Comparison of ENCODE assay signal across 32 cellular contexts in the genomic region with DNA sequence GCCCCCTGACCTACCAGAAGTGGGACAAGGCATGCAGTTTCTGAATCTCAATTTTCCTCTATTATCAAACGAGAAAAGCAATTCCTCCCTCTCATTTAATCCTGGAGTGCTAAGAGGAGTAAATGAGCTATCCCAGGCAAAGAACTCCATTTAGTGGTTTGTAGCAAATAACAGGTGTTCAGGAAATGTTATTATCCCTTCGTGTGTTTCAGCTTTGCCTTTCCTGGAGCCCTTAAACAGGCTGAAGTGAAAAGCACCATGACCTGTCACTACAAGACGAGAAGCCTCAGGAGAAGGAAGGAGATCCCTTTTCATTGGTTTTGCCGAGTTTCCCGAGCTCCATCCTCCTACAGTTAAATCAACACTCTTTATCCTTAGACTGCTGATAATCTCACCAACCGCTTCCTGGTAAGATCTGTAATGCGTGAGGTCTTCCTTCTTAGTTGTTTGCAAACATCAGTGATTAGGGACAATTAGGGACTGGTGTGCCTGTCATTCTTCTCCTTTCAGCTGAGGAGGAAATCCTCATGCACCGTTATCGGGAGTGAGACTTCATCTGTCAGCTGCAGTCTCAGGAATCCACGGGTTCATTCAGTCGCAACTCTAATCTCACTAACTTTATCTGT. TPM values are rescaled to one million over a fixed set of nuclear protein-coding genes. Genes with fewer than 3 reads are reported as not detected.
A peak's percentile ranks its signal among the peaks of the same experiment; 100 is the strongest.
DNase-seq lines count a peak whose midpoint lies in the region; ATAC-seq, FAIRE-seq and TF ChIP-seq lines count a peak whose summit lies in the region.
"Had no signal": no experiment of that assay in that cellular context is flagged by ENCODE, and none has a peak within 500 bp of the region (broad histone marks: within the 10 kb centered on the region; RNA-seq: fewer than 3 reads in every experiment).

No MANE protein-coding gene starts in this region.

- no peaks in the 10 kb centered on the region for H3K79me2 ChIP-seq in H1 (ENCODE audit: control insufficient read depth in 1 of 2, insufficient read depth in 2 of 2, low read length in 2 of 2)

- no peaks in the 10 kb centered on the region for H3K23me2 ChIP-seq in H1 (ENCODE audit: low read depth, low read length)

- no peak overlapping the region for H4K8ac ChIP-seq in H1 (ENCODE audit: extremely low read depth, insufficient read depth, low read length)

- H2BK5ac ChIP-seq in H1 (ENCODE audit: low read depth, low read length) = no peak overlapping the region

- POLR2A ChIA-PET in H1 (lab: Charles Lee; ENCODE audit: partially characterized antibody) = no interaction called here

- no peaks in the 10 kb centered on the region for H4K20me1 ChIP-seq in H1 (replicated peaks in 1 of 2; ENCODE audit: control insufficient read depth in 1 of 2, insufficient read depth in 2 of 2, low read length in 2 of 2)

- H3K23ac ChIP-seq in H1 (ENCODE audit: insufficient read length) = no peak overlapping the region

- no peak overlapping the region for H4K5ac ChIP-seq in H1 (ENCODE audit: insufficient read length, low read depth, low read length)

- intact Hi-C loops in right cardiac atrium (cut with DNase I) = loop anchor here in 1 of 4 donors (10.0 kb wide), 1 partner anchor 80 kb away; no protein-coding TSS in a partner anchor
- intact Hi-C loops in Calu3 (cut with micrococcal nuclease; ENCODE audit: unreplicated experiment) = no loop called here
- intact Hi-C loops in lower leg skin (cut with DNase I; ENCODE audit: low total_unique reads) = no loop called here

- no peaks in the 10 kb centered on the region for H3K27me3 ChIP-seq in right cardiac atrium (ENCODE audit: control insufficient read depth, insufficient read depth)
- H3K27me3 ChIP-seq in right atrium auricular region = no peaks in the 10 kb centered on the region
- H3K27me3 ChIP-seq in H1 (replicated peaks in 1 of 4; ENCODE audit: control insufficient read depth in 3 of 4, extremely low read depth in 1 of 4, insufficient read depth in 3 of 4, low read length in 3 of 4) = no peaks in the 10 kb centered on the region
- H3K27me3 ChIP-seq: colonic mucosa, foreskin keratinocyte had no signal

- H2BK15ac ChIP-seq in H1 (ENCODE audit: low read length) = no peak overlapping the region

- H3K36me3 Mint-ChIP-seq in Calu3 (ENCODE audit: insufficient read depth, unreplicated experiment) = no peaks in the 10 kb centered on the region
- H3K36me3 Mint-ChIP-seq: activated naive CD8-positive, alpha-beta T cell treated with anti-CD3 and anti-CD28 coated beads, Interleukin-2, amount 10 ng/mL, durations not matched to agents 7 days and 5 days; CD14-positive monocyte; type B pancreatic cell had no signal

- no peak overlapping the region for H3K9ac ChIP-seq in H1 (replicated peaks in 1 of 4; ENCODE audit: extremely low read depth in 1 of 4, low read depth in 3 of 4, low read length in 3 of 4)

- no peak overlapping the region for H3K4me3 Mint-ChIP-seq in Calu3 (ENCODE audit: low read depth, unreplicated experiment)
- H3K4me3 Mint-ChIP-seq: activated CD4-positive, alpha-beta T cell treated with anti-CD3 and anti-CD28 coated beads, Interleukin-2, amount 10 ng/mL, durations not matched to agents 7 days and 5 days; activated naive CD8-positive, alpha-beta T cell treated with anti-CD3 and anti-CD28 coated beads, Interleukin-2, amount 10 ng/mL, durations not matched to agents 7 days and 5 days; CD14-positive monocyte; type B pancreatic cell had no signal

- H2BK120ac ChIP-seq in H1 (replicated peaks; ENCODE audit: low read depth, low read length) = no peak overlapping the region

- 0 out of 2 replicates have a peak overlapping the region, but pooled peaks have one; percentile 19 for H2AFZ ChIP-seq in H1 (ENCODE audit: low read length)

- H3K4me3 ChIP-seq in right cardiac atrium (ENCODE audit: low read length) = no peak overlapping the region
- H3K4me3 ChIP-seq in right atrium auricular region = no peak overlapping the region
- no peak overlapping the region for H3K4me3 ChIP-seq in H1 (ENCODE audit: extremely low read depth in 1 of 4, insufficient read depth in 2 of 4, low read depth in 3 of 4, low read length in 4 of 4)
- H3K4me3 ChIP-seq in lower leg skin (ENCODE audit: low read depth, poor library complexity, severe bottlenecking) = no peak overlapping the region
- H3K4me3 ChIP-seq: colonic mucosa, HAP-1, heart left ventricle had no signal

- peaks cover 26% of the 10 kb centered on the region for H3K4me1 Mint-ChIP-seq in Calu3 (ENCODE audit: low read depth, unreplicated experiment)
- H3K4me1 Mint-ChIP-seq: activated CD4-positive, alpha-beta T cell treated with anti-CD3 and anti-CD28 coated beads, Interleukin-2, amount 10 ng/mL, durations not matched to agents 7 days and 5 days; activated naive CD8-positive, alpha-beta T cell treated with anti-CD3 and anti-CD28 coated beads, Interleukin-2, amount 10 ng/mL, durations not matched to agents 7 days and 5 days; CD14-positive monocyte had no signal

- H3K36me3 ChIP-seq in right atrium auricular region = no peaks in the 10 kb centered on the region
- no peaks in the 10 kb centered on the region for H3K36me3 ChIP-seq in H1 (ENCODE audit: control insufficient read depth in 2 of 4, insufficient read depth in 4 of 4, low read length in 3 of 4)
- H3K36me3 ChIP-seq: colonic mucosa, HAP-1, heart left ventricle had no signal

- no peaks in the 10 kb centered on the region for H3K9me3 Mint-ChIP-seq in Calu3 (ENCODE audit: low read depth, unreplicated experiment)
- H3K9me3 Mint-ChIP-seq: type B pancreatic cell had no signal

- no peak overlapping the region for H3K4ac ChIP-seq in H1 (replicated peaks; ENCODE audit: insufficient read length, low read depth, low read length)

- no peak overlapping the region for H4K91ac ChIP-seq in H1 (replicated peaks; ENCODE audit: insufficient read length, low read length)

- TF ChIP-seq CTCF in right atrium auricular region (IDR thresholded peaks at IDR 0.05) (no peak), H1 (IDR thresholded peaks at IDR 0.05; ENCODE audit: control extremely low read depth in 1 of 3, insufficient read depth in 1 of 3, low read depth in 1 of 3, low read length in 3 of 3) (no peak), Calu3 (IDR thresholded peaks at IDR 0.05; ENCODE audit: unreplicated experiment) (no peak), lower leg skin (IDR thresholded peaks at IDR 0.05) (no peak)

- WGBS in right cardiac atrium = 9% methylated on average over 11 of the region's 11 CpGs
- WGBS in H1 (ENCODE audit: extremely low coverage in 1 of 2, insufficient coverage in 1 of 2, insufficient read length in 1 of 2, insufficient replicate concordance in 2 of 2, low coverage in 1 of 2, low lambda C conversion rate in 2 of 2, missing lambda C conversion rate in 1 of 2), 2 experiments = 87% methylated on average over 11 of the region's 11 CpGs; no CpG with 5 or more reads in 1 of the 2 experiments
- WGBS in lower leg skin, 2 donors = 30 to 36% methylated on average over 11 of the region's 11 CpGs

- H3K27ac ChIP-seq in right cardiac atrium (ENCODE audit: low read length) (peak overlapping the region; percentile 4), right atrium auricular region (peak overlapping the region in 1 of 2 donors; percentile 6), H1 (ENCODE audit: low read depth, low read length) (no peak overlapping the region)
- H3K27ac ChIP-seq: colonic mucosa, foreskin keratinocyte had no signal

- no peak overlapping the region for H3K4me2 ChIP-seq in H1 (ENCODE audit: insufficient read depth in 1 of 2, low read depth in 2 of 2, low read length in 2 of 2)

- TF ChIP-seq POLR2A in H1 (IDR thresholded peaks at IDR 0.05; ENCODE audit: control extremely low read depth in 1 of 2, low read depth in 2 of 2, low read length in 2 of 2) = no peak
- no peak for TF ChIP-seq POLR2A in lower leg skin (IDR thresholded peaks at IDR 0.05)

- no peak overlapping the region for H3K27ac Mint-ChIP-seq in Calu3 (ENCODE audit: unreplicated experiment)
- H3K27ac Mint-ChIP-seq: activated CD4-positive, alpha-beta T cell treated with anti-CD3 and anti-CD28 coated beads, Interleukin-2, amount 10 ng/mL, durations not matched to agents 7 days and 5 days; activated naive CD8-positive, alpha-beta T cell treated with anti-CD3 and anti-CD28 coated beads, Interleukin-2, amount 10 ng/mL, durations not matched to agents 7 days and 5 days; type B pancreatic cell had no signal

- DNase-seq in right cardiac atrium (no peak), right atrium auricular region (ENCODE audit: low spot score) (no peak), H1 (ENCODE audit: low read depth in 1 of 2, low spot score in 2 of 2) (no peak), myocyte (ENCODE audit: low read depth) (peak; percentile 13), Calu3 (no peak), lower leg skin (ENCODE audit: low spot score in 2 of 2) (no peak)
- no peak for DNase-seq in activated CD4-positive, CD25-positive, alpha-beta regulatory T cell treated with anti-CD3 and anti-CD28 coated beads, Interleukin-2, amount 50 U/mL, for 72 hours
- DNase-seq: 8988T; activated CD4-positive, alpha-beta T cell treated with anti-CD3 and anti-CD28 coated beads, Interleukin-2, amount 10 ng/mL, durations not matched to agents 7 days and 5 days; activated effector memory CD4-positive, alpha-beta T cell treated with anti-CD3 and anti-CD28 coated beads, Interleukin-2, amount 50 U/mL, for 16 hours; activated naive CD8-positive, alpha-beta T cell treated with anti-CD3 and anti-CD28 coated beads, Interleukin-2, amount 10 ng/mL, durations not matched to agents 7 days and 5 days; activated T-cell treated with anti-CD3 and anti-CD28 coated beads, Interleukin-2, amount 50 U/mL, for 1 hour; aorta; colonic mucosa; effector memory CD4-positive, alpha-beta T cell; heart left ventricle; kidney glomerular epithelial cell; NCI-H1092 treated with DMSO at 0.1 percent for 48 hours; NCI-H1694 treated with DMSO at 0.1 percent for 48 hours; NCI-H446 treated with DMSO at 0.1 percent for 48 hours; NCI-H774; SHP77 treated with DMSO at 0.1 percent for 48 hours; stimulated activated CD4-positive, alpha-beta T cell treated with anti-CD3 and anti-CD28 coated beads, Interleukin-4, amount 100 ng/mL, for 1 hour had no signal

- no peaks in the 10 kb centered on the region for H3K9me3 ChIP-seq in right cardiac atrium (ENCODE audit: control insufficient read depth, low read length)
- H3K9me3 ChIP-seq in right atrium auricular region = no peaks in the 10 kb centered on the region
- no peaks in the 10 kb centered on the region for H3K9me3 ChIP-seq in H1 (ENCODE audit: insufficient read depth in 2 of 2, low read depth in 1 of 2, low read length in 1 of 2)
- H3K9me3 ChIP-seq: colonic mucosa, HAP-1, heart left ventricle had no signal

- H3K4me1 ChIP-seq in right cardiac atrium (ENCODE audit: control insufficient read depth, insufficient read depth, low read length) (no peaks in the 10 kb centered on the region), right atrium auricular region (peaks cover 0 to 5% of the 10 kb centered on the region in 2 donors), H1 (replicated peaks in 1 of 4; ENCODE audit: control insufficient read depth in 3 of 4, insufficient read depth in 4 of 4, low read length in 3 of 4) (peaks cover 0 to 3% (median 0%) of the 10 kb centered on the region in 4 experiments; a peak in 2 of 7 replicates)
- H3K4me1 ChIP-seq: colonic mucosa had no signal

- no peak overlapping the region for H3K14ac ChIP-seq in H1 (ENCODE audit: insufficient read length)

- no peaks in the 10 kb centered on the region for H3K79me1 ChIP-seq in H1 (ENCODE audit: low read depth, low read length)

- no peak overlapping the region for H2AK5ac ChIP-seq in H1 (ENCODE audit: low read depth, low read length)

- TF ChIP-seq EP300 in H1 (IDR thresholded peaks at IDR 0.05; ENCODE audit: borderline replicate concordance in 1 of 2, low read depth in 2 of 2, low read length in 2 of 2) = no peak

- no peak for ATAC-seq in right cardiac atrium
- no peak for ATAC-seq in esophagus mucosa
- ATAC-seq: foreskin keratinocyte, heart left ventricle, sciatic nerve had no signal

- no TSS peak for BruUV-seq in Calu3 (replicated peaks; lab: Mats Ljungman, UMichigan)

- CTCF ChIA-PET in H1 (lab: Charles Lee; ENCODE audit: partially characterized antibody) (interaction anchor here (0.6 to 2.3 kb wide), 3 partner anchors 89 to 188 kb away, joined by 3 to 9 read pairs (median 4); no protein-coding TSS in a partner anchor), Calu3 (lab: Charles Lee) (no interaction called here)

- no peak for TF ChIP-seq RAD21 in H1 (IDR thresholded peaks at IDR 0.05 in 1 of 2, conservative IDR thresholded peaks at IDR 0.05 in 1 of 2; ENCODE audit: low read depth in 2 of 2, low read length in 2 of 2)

- H2BK20ac ChIP-seq in H1 (ENCODE audit: low read length) = no peak overlapping the region

- H3K18ac ChIP-seq in H1 (ENCODE audit: extremely low read depth, low read length) = no peak overlapping the region

- no peak overlapping the region for H3K56ac ChIP-seq in H1 (replicated peaks; ENCODE audit: insufficient read length, low read depth, low read length)

- H3K27me3 Mint-ChIP-seq in Calu3 (ENCODE audit: unreplicated experiment) = no peaks in the 10 kb centered on the region
- H3K27me3 Mint-ChIP-seq: activated CD4-positive, alpha-beta T cell treated with anti-CD3 and anti-CD28 coated beads, Interleukin-2, amount 10 ng/mL, durations not matched to agents 7 days and 5 days; activated naive CD8-positive, alpha-beta T cell treated with anti-CD3 and anti-CD28 coated beads, Interleukin-2, amount 10 ng/mL, durations not matched to agents 7 days and 5 days had no signal

- no peak overlapping the region; the same call in 1 of the 2 replicates for H2BK12ac ChIP-seq in H1 (ENCODE audit: low read depth, low read length)

- no peak for FAIRE-seq in H1 (lab: Jason Lieb, UNC)
- FAIRE-seq: GM18507, RCC 7860 had no signal

RNA-seq across cellular contexts. Expression of gene MYOCD, which starts 30.8 kb away (rescaled TPM):
- total RNA-seq in right cardiac atrium (10 to 100 TPM; 50.1 to 65.3 (median 52.6) TPM), right atrium auricular region (10 to 100 TPM; 50.6 to 65.1 TPM), myocyte (0.05 TPM in 1 of 2 replicates, not detected in the other), Calu3 (2022) (0.10 TPM in 1 of 2 replicates, not detected in the other), lower leg skin (1 to 10 TPM in 2 of 4 donors, under 1 TPM in 2; 0.80 to 9.3 (median 1.6) TPM), esophagus mucosa (1.3 TPM)
- polyA plus RNA-seq in right cardiac atrium (12.9 TPM), H1 (2011; rRNA removed) (0.30 and 0.44 TPM in 2 replicates)
- 4.7 and 4.9 TPM in 2 replicates for total RNA-seq in H1 (2021; fragmentation: NEBNext Ultra II Directional; extraction: Animal tissue kit (Norgen Biotek cat#: 25700))
- polyA plus RNA-seq in H1 (2011; cell fraction: cytosol; rRNA removed) = 0.56 TPM
- polyA plus RNA-seq in H1 (2011; cell fraction: nucleus; rRNA removed) = 0.80 TPM
- 0.46 to 0.84 TPM (median 0.60 TPM) in 4 replicates for polyA plus RNA-seq in H1 (2012, experiment 1 of 2)
- 0.09 TPM for polyA plus RNA-seq in H1 (2012, experiment 2 of 2)
- 2.9 TPM for polyA plus RNA-seq in H1 (2013, experiment 1 of 2)
- 4.0 TPM for polyA plus RNA-seq in H1 (2013, experiment 2 of 2)
- polyA minus RNA-seq in H1 (2011; rRNA and poly(A)+ RNA removed) = 1.9 and 2.2 TPM in 2 replicates
- polyA minus RNA-seq in H1 (2011; cell fraction: cytosol; rRNA and poly(A)+ RNA removed) = 0.29 TPM
- 1.1 TPM for polyA minus RNA-seq in H1 (2011; cell fraction: nucleus; rRNA and poly(A)+ RNA removed)
- polyA plus RNA-seq in myocyte (2012) = not detected
- total RNA-seq: activated CD4-positive, alpha-beta T cell treated with anti-CD3 and anti-CD28 coated beads, Interleukin-2, amount 10 ng/mL, durations not matched to agents 7 days and 5 days; activated naive CD8-positive, alpha-beta T cell treated with anti-CD3 and anti-CD28 coated beads, Interleukin-2, amount 10 ng/mL, durations not matched to agents 7 days and 5 days; foreskin keratinocyte; HT1080 had no signal
- polyA plus RNA-seq: CD14-positive monocyte had no signal
